In the genomic region with DNA sequence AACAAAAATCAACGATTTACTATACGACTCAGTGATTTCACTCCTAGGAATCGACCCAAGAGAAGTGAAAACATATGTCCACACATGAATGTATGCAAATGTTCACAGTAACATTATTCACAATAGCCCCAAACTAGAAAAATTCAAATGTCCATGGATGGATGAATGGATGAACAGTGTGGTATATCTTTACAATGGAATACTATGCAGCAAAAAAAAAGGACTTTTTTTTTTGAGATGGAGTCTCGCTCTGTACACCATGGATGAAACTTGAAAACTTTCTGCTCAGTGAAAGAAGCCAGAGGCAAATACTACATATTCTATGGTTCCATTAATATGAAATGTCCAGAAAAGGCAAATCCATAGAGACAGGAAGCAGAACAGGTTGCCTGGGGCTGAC, we compare ENCODE assay signal across 9 cellular contexts.
"Had no signal": no experiment of that assay in that cellular context is flagged by ENCODE, and none has a peak within 500 bp of the region (broad histone marks: within the 10 kb centered on the region; RNA-seq: fewer than 3 reads in every experiment).

No MANE protein-coding gene starts in this region.

- H3K4me2 ChIP-seq: GM23338 had no signal

- H2AFZ ChIP-seq: GM23338 had no signal

- H3K4me3 ChIP-seq: GM23338 had no signal

- H3K27ac ChIP-seq: HL-60 had no signal

- FAIRE-seq: H1, H54, HepG2 had no signal

- ATAC-seq: GM23338, HepG2 had no signal

- DNase-seq: H9, HCEC 1CT, HFFc6, KG1 had no signal
